Comparison of ENCODE assay signal across 20 cellular contexts in genomic region chr13:75236774-75237173, GRCh38.
DNase-seq lines count a peak whose midpoint lies in the region; ATAC-seq, FAIRE-seq and TF ChIP-seq lines count a peak whose summit lies in the region.
"Had no signal": no experiment of that assay in that cellular context is flagged by ENCODE, and none has a peak within 500 bp of the region (broad histone marks: within the 10 kb centered on the region; RNA-seq: fewer than 3 reads in every experiment).

No MANE protein-coding gene starts in this region.

- H3K4me2 ChIP-seq in SK-N-SH: no peak overlapping the region
- H3K4me2 ChIP-seq: BLaER1 treated with 17β-estradiol and CSF1 and Interleukin-3, amounts not matched to agents 10 nM and 100 nM; KMS-11 had no signal

- no peak for TF ChIP-seq RAD21 in SK-N-SH (IDR thresholded peaks at IDR 0.05; ENCODE audit: low read length)

- H3K79me2 ChIP-seq in SK-N-SH (ENCODE audit: insufficient read depth): no peaks in the 10 kb centered on the region

- no peaks in the 10 kb centered on the region for H3K4me1 ChIP-seq in breast epithelium
- no peaks in the 10 kb centered on the region for H3K4me1 ChIP-seq in SK-N-SH (ENCODE audit: control insufficient read depth in 1 of 2, insufficient read depth in 2 of 2, low read depth in 1 of 2, low read length in 1 of 2)
- no peaks in the 10 kb centered on the region for H3K4me1 ChIP-seq in small intestine (ENCODE audit: control insufficient read depth in 2 of 2, insufficient read depth in 1 of 2, low read depth in 1 of 2, low read length in 1 of 2)
- H3K4me1 ChIP-seq: BLaER1 treated with 17β-estradiol and CSF1 and Interleukin-3, amounts not matched to agents 10 nM and 100 nM; SJCRH30 had no signal

- no peaks in the 10 kb centered on the region for H3K36me3 Mint-ChIP-seq in MCF 10A (ENCODE audit: insufficient read depth, unreplicated experiment)

- no peak for FAIRE-seq in small intestine (lab: Jason Lieb, UNC)

- intact Hi-C loops in MCF 10A (cut with micrococcal nuclease): no loop called here
- intact Hi-C loops in breast epithelium (cut with DNase I; ENCODE audit: low total_unique reads): no loop called here

- CTCF ChIA-PET in MCF 10A (lab: Yijun Ruan, JAX) (no interaction called here), SK-N-SH (lab: Yijun Ruan, JAX) (no interaction called here)

- no peak overlapping the region for H3K9ac ChIP-seq in SK-N-SH
- H3K9ac ChIP-seq: BLaER1 treated with 17β-estradiol and CSF1 and Interleukin-3, amounts not matched to agents 10 nM and 100 nM; KMS-11 had no signal

- TF ChIP-seq POLR2A in breast epithelium (IDR thresholded peaks at IDR 0.05): no peak

- no TSS peak for BruUV-seq in MCF 10A (replicated peaks; lab: Mats Ljungman, UMichigan)

- H3K27me3 ChIP-seq in breast epithelium (no peaks in the 10 kb centered on the region), SK-N-SH (ENCODE audit: insufficient read depth) (no peaks in the 10 kb centered on the region; the same call in 1 of the 2 replicates), small intestine (ENCODE audit: control insufficient read depth in 2 of 2, insufficient read depth in 2 of 2, low read length in 2 of 2) (no peaks in the 10 kb centered on the region)
- H3K27me3 ChIP-seq: BLaER1 treated with 17β-estradiol and CSF1 and Interleukin-3, amounts not matched to agents 10 nM and 100 nM; SJCRH30 had no signal

- H3K4me3 ChIP-seq in breast epithelium (no peak overlapping the region), SK-N-SH (ENCODE audit: low read depth in 2 of 2, low read length in 1 of 2) (no peak overlapping the region), choroid plexus epithelial cell (ENCODE audit: low read depth, low read length) (no peak overlapping the region), small intestine (ENCODE audit: low read depth in 1 of 2, low read length in 2 of 2) (no peak overlapping the region)
- H3K4me3 ChIP-seq: BLaER1 treated with 17β-estradiol and CSF1 and Interleukin-3, amounts not matched to agents 10 nM and 100 nM; SJCRH30 had no signal

- no peaks in the 10 kb centered on the region for H4K20me1 ChIP-seq in SK-N-SH (ENCODE audit: insufficient read depth)
- H4K20me1 ChIP-seq: BLaER1 treated with 17β-estradiol and CSF1 and Interleukin-3, amounts not matched to agents 10 nM and 100 nM had no signal

- TF ChIP-seq EP300 in SK-N-SH (IDR thresholded peaks at IDR 0.05; ENCODE audit: borderline replicate concordance in 1 of 2, low read depth in 1 of 2, low read length in 1 of 2): no peak

- peaks cover 11% of the 10 kb centered on the region for H3K4me1 Mint-ChIP-seq in MCF 10A (ENCODE audit: insufficient read depth, unreplicated experiment)
- H3K4me1 Mint-ChIP-seq: H9 had no signal

- H3K36me3 ChIP-seq in breast epithelium (no peaks in the 10 kb centered on the region), SK-N-SH (replicated peaks in 1 of 2; ENCODE audit: control insufficient read depth in 1 of 2, insufficient read depth in 2 of 2, low read length in 1 of 2) (no peaks in the 10 kb centered on the region), small intestine (ENCODE audit: control insufficient read depth in 2 of 2, insufficient read depth in 2 of 2, low read length in 2 of 2) (no peaks in the 10 kb centered on the region)
- H3K36me3 ChIP-seq: BLaER1 treated with 17β-estradiol and CSF1 and Interleukin-3, amounts not matched to agents 10 nM and 100 nM; SJCRH30 had no signal

- H3K4me3 Mint-ChIP-seq in MCF 10A (ENCODE audit: unreplicated experiment): no peak overlapping the region
- H3K4me3 Mint-ChIP-seq: CD4-positive, alpha-beta memory T cell; H9 had no signal

- no peaks in the 10 kb centered on the region for H3F3A ChIP-seq in SK-N-SH (replicated peaks; ENCODE audit: insufficient read depth)

- POLR2A ChIA-PET in MCF 10A (lab: Yijun Ruan, JAX) (interaction anchor here (0.8 to 1.1 kb wide), 3 partner anchors 10 to 21 kb away, joined by 3 to 4 read pairs (median 4); no protein-coding TSS in a partner anchor), SK-N-SH (lab: Yijun Ruan, JAX) (no interaction called here)

- 46% methylated on average over 3 of the region's 3 CpGs for WGBS in SK-N-SH (ENCODE audit: low lambda C conversion rate)
- WGBS in small intestine, 3 donors: 47 to 80% (median 54%) methylated on average over 3 of the region's 3 CpGs

- H3K9me3 ChIP-seq in breast epithelium: peaks cover 0 to 2% of the 10 kb centered on the region in 2 donors
- no peaks in the 10 kb centered on the region for H3K9me3 ChIP-seq in SK-N-SH
- no peaks in the 10 kb centered on the region for H3K9me3 ChIP-seq in small intestine (ENCODE audit: control insufficient read depth, low read depth)
- H3K9me3 ChIP-seq: SJCRH30 had no signal

- no peak for ATAC-seq in HG03442 (IDR thresholded peaks at IDR 0.05; ENCODE audit: unreplicated experiment)

- no peaks in the 10 kb centered on the region for H3K9me2 ChIP-seq in SK-N-SH

- H3K27ac ChIP-seq in breast epithelium (no peak overlapping the region), SK-N-SH (ENCODE audit: low read depth in 2 of 2, low read length in 1 of 2) (no peak overlapping the region), small intestine (ENCODE audit: low read depth in 1 of 2, low read length in 1 of 2) (no peak overlapping the region)
- H3K27ac ChIP-seq: 22Rv1; BLaER1 treated with 17β-estradiol and CSF1 and Interleukin-3, amounts not matched to agents 10 nM and 100 nM; KMS-11; SJCRH30 had no signal

- DNase-seq in MCF 10A (ENCODE audit: unreplicated experiment) (peak; percentile 47), breast epithelium (ENCODE audit: low spot score in 2 of 2) (no peak), SK-N-SH (no peak), choroid plexus epithelial cell (ENCODE audit: low read depth) (peak; percentile 15), small intestine (peak; percentile 21), mucosa of gallbladder (ENCODE audit: low spot score) (no peak), NCI-H2081 (lab: John Stamatoyannopoulos, UW) (no peak)
- DNase-seq: CD4-positive, alpha-beta memory T cell; GF-D8; H9; IMR-90; MV-4-11; NCI-H1694; NCI-H510A; NCI-H748 treated with DMSO at 0.1 percent for 48 hours; SJCRH30 had no signal

- no peak overlapping the region for H3K27ac Mint-ChIP-seq in MCF 10A (ENCODE audit: low read depth, unreplicated experiment)
- H3K27ac Mint-ChIP-seq: CD4-positive, alpha-beta memory T cell; H9 had no signal

- H3K27me3 Mint-ChIP-seq in MCF 10A (ENCODE audit: insufficient read depth, unreplicated experiment): no peaks in the 10 kb centered on the region

- TF ChIP-seq CTCF in MCF 10A (IDR thresholded peaks at IDR 0.05; ENCODE audit: unreplicated experiment) (no peak), breast epithelium (IDR thresholded peaks at IDR 0.05) (no peak), SK-N-SH (IDR thresholded peaks at IDR 0.05) (no peak), choroid plexus epithelial cell (conservative IDR thresholded peaks at IDR 0.05; ENCODE audit: low read depth, low read length) (no peak)

- no peak overlapping the region for H2AFZ ChIP-seq in SK-N-SH (ENCODE audit: low read depth)

- no peaks in the 10 kb centered on the region for H3K9me3 Mint-ChIP-seq in MCF 10A (ENCODE audit: unreplicated experiment)

TF ChIP-seq in SK-N-SH, 30 proteins besides CTCF, POLR2A, EP300 and RAD21:
- peak; percentile 25; the same call in 1 of the 2 replicates for TF ChIP-seq PBX3 (IDR thresholded peaks at IDR 0.05)
- peak; percentile 31; the same call in 1 of the 2 replicates for TF ChIP-seq JUND (IDR thresholded peaks at IDR 0.05)
- no peak for TF ChIP-seq RFX5 (IDR thresholded peaks at IDR 0.05; ENCODE audit: low read length)
- TF ChIP-seq NRF1 (IDR thresholded peaks at IDR 0.05; ENCODE audit: low read depth, low read length): no peak
- no peak for TF ChIP-seq TEAD4 (IDR thresholded peaks at IDR 0.05; ENCODE audit: borderline replicate concordance, insufficient read depth)
- no peak for TF ChIP-seq GATA2 (CRISPR knock-in tag; IDR thresholded peaks at IDR 0.05)
- TF ChIP-seq MEF2A (IDR thresholded peaks at IDR 0.05; ENCODE audit: borderline replicate concordance, low read depth): no peak
- TF ChIP-seq FOSL2 (IDR thresholded peaks at IDR 0.05; ENCODE audit: borderline replicate concordance, low read depth): peak; percentile 39; the same call in 1 of the 2 replicates
TF ChIP-seq in SK-N-SH: peak in this region for 3.

Comparison
In these comparisons a context has a peak if more than half of its experiments do, and no peak if none do; other contexts are left out.
1. DNase-seq: peak in MCF 10A (single experiment), choroid plexus epithelial cell (single experiment) and small intestine (single experiment); none in breast epithelium (0 of 2), SK-N-SH (single experiment), mucosa of gallbladder (single experiment) and NCI-H2081 (0 of 2).